ENCODE assay signal across 9 cellular contexts in the genomic region with DNA sequence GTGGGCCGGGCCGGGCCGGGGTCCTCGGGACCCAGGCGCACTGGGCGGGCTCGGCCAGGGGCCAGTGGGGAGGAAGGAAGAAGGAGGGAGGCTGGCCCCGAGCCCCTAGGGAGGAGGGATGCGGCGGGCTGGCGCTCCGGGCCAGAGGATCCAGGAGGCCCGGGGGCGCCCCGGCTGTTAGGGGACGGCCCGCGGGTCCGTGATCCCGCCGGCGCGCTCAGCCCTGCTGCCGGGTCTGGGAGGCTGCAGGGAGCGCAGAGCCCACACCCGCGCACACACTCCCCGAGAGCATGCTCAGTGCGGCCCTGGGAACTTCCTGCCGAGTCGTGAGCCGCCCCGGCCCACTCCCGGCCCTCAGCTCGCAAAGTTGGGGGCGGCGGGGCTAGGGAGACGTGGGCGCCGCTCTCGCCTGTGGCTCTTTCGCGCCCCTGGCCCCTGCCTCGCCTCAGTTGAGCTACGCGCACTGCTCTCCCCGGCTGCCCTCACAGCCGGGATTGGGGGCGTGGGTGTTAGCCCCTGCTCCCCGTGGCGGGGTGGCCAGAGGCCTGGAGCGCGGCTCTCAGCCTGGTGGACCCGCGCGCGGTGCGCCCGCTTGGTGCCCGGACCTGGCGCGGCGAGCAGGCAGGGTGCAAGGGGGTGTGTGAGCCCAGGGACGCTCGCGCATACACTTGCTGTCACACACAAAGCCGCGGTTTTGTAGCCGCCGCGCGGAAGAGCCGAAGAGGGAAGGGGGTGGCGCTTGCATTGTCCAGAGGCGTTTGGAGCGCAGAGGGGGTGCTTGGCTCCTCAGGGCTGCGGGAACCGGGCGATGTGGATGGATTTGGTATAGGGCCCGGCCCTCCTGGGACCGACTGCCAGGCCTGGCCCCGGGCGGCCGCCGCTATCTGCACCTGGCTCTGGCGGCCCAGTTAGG.
A peak's percentile ranks its signal among the peaks of the same experiment; 100 is the strongest.
DNase-seq lines count a peak whose midpoint lies in the region; ATAC-seq, FAIRE-seq and TF ChIP-seq lines count a peak whose summit lies in the region.
"Had no signal": no experiment of that assay in that cellular context is flagged by ENCODE, and none has a peak within 500 bp of the region (broad histone marks: within the 10 kb centered on the region; RNA-seq: fewer than 3 reads in every experiment).

No MANE protein-coding gene starts in this region.

- no peaks in the 10 kb centered on the region for H3K9me3 Mint-ChIP-seq in activated naive CD4-positive, alpha-beta T cell treated with anti-CD3 and anti-CD28 coated beads, Interleukin-2, amount 50 U/mL, for 24 hours

- TF ChIP-seq CTCF in pancreas (IDR thresholded peaks at IDR 0.05) (no peak), upper lobe of right lung (IDR thresholded peaks at IDR 0.05) (no peak)

- peaks cover 35 to 61% (median 51%) of the 10 kb centered on the region in 11 experiments; a peak in 21 of 22 replicates for H4K20me1 ChIP-seq in BLaER1 treated with 17β-estradiol and CSF1 and Interleukin-3, amounts not matched to agents 10 nM and 100 nM

- H3K36me3 Mint-ChIP-seq in activated naive CD4-positive, alpha-beta T cell treated with anti-CD3 and anti-CD28 coated beads, Interleukin-2, amount 50 U/mL, for 24 hours = no peaks in the 10 kb centered on the region

- H3K4me3 Mint-ChIP-seq in activated naive CD4-positive, alpha-beta T cell treated with anti-CD3 and anti-CD28 coated beads, Interleukin-2, amount 50 U/mL, for 24 hours = peak overlapping the region; percentile 86

- FAIRE-seq in GM19239 (lab: Jason Lieb, UNC) = no peak
- no peak for FAIRE-seq in pancreas (lab: Jason Lieb, UNC)
- FAIRE-seq: colon had no signal

- H3K4me2 ChIP-seq in BLaER1 treated with 17β-estradiol and CSF1 and Interleukin-3, amounts not matched to agents 10 nM and 100 nM = peak overlapping the region; percentile 76 to 96 (median 93)

- peaks cover 55 to 79% (median 75%) of the 10 kb centered on the region in 10 experiments for H3K4me1 ChIP-seq in BLaER1 treated with 17β-estradiol and CSF1 and Interleukin-3, amounts not matched to agents 10 nM and 100 nM
- H3K4me1 ChIP-seq in pancreas (peaks cover 23 to 45% (median 37%) of the 10 kb centered on the region in 3 donors), upper lobe of right lung (peaks cover 38% of the 10 kb centered on the region)

- peaks cover 0 to 14% (median 3%) of the 10 kb centered on the region in 11 experiments; a peak in 6 of 22 replicates for H3K36me3 ChIP-seq in BLaER1 treated with 17β-estradiol and CSF1 and Interleukin-3, amounts not matched to agents 10 nM and 100 nM
- H3K36me3 ChIP-seq in pancreas (no peaks in the 10 kb centered on the region), upper lobe of right lung (no peaks in the 10 kb centered on the region)

- no peaks in the 10 kb centered on the region for H3K27me3 Mint-ChIP-seq in activated naive CD4-positive, alpha-beta T cell treated with anti-CD3 and anti-CD28 coated beads, Interleukin-2, amount 50 U/mL, for 24 hours

- peak; percentile 52 for TF ChIP-seq POLR2A in Raji (IDR thresholded peaks at IDR 0.05; ENCODE audit: insufficient read depth, low read depth, low read length)

- DNase-seq in GM19239 (ENCODE audit: insufficient read length, low spot score) (peak; percentile 79), head of caudate nucleus (peak in 41 of 42 donors; percentile 35 to 87 (median 73)), pancreas (peak; percentile 54 to 85 (median 64)), upper lobe of right lung (peak; percentile 85)

- H3K4me3 ChIP-seq in BLaER1 treated with 17β-estradiol and CSF1 and Interleukin-3, amounts not matched to agents 10 nM and 100 nM = peak overlapping the region; percentile 89 to 99 (median 98)
- H3K4me3 ChIP-seq in pancreas (peak overlapping the region; percentile 81 to 99 (median 92)), upper lobe of right lung (peak overlapping the region; percentile 98)

- intact Hi-C loops in head of caudate nucleus (cut with DNase I) (loop anchor here (5.0 kb wide), 1 partner anchor 796 kb away; a partner anchor contains a TSS), pancreas (cut with DNase I) (loop anchor here in 2 of 3 donors (5.0 to 10.0 kb wide), 3 partner anchors 81 to 324 kb away; no protein-coding TSS in a partner anchor), upper lobe of right lung (cut with DNase I) (loop anchor here (10.0 kb wide), 1 partner anchor 74 kb away; no protein-coding TSS in a partner anchor)

- H3K4me1 Mint-ChIP-seq in activated naive CD4-positive, alpha-beta T cell treated with anti-CD3 and anti-CD28 coated beads, Interleukin-2, amount 50 U/mL, for 24 hours = peaks cover 61% of the 10 kb centered on the region

- ATAC-seq in HG03442 (IDR thresholded peaks at IDR 0.05; ENCODE audit: unreplicated experiment) = peak; percentile 50
- ATAC-seq in pancreas = peak; percentile 51 to 70 (median 66)
- ATAC-seq in upper lobe of right lung = peak; percentile 79

- no peaks in the 10 kb centered on the region for H3K27me3 ChIP-seq in BLaER1 treated with 17β-estradiol and CSF1 and Interleukin-3, amounts not matched to agents 10 nM and 100 nM
- H3K27me3 ChIP-seq in pancreas (no peaks in the 10 kb centered on the region), upper lobe of right lung (no peaks in the 10 kb centered on the region)

- peak overlapping the region; percentile 90 to 97 (median 94) for H3K9ac ChIP-seq in BLaER1 treated with 17β-estradiol and CSF1 and Interleukin-3, amounts not matched to agents 10 nM and 100 nM

- H3K27ac ChIP-seq in BLaER1 treated with 17β-estradiol and CSF1 and Interleukin-3, amounts not matched to agents 10 nM and 100 nM = peak overlapping the region; percentile 74 to 95 (median 90)
- H3K27ac ChIP-seq in pancreas (peak overlapping the region; percentile 85 to 95 (median 90)), upper lobe of right lung (peak overlapping the region; percentile 86)

- no peaks in the 10 kb centered on the region for H3K9me3 ChIP-seq in BLaER1 treated with 17β-estradiol and CSF1 and Interleukin-3, amounts not matched to agents 10 nM and 100 nM (replicated peaks in 1 of 11)
- H3K9me3 ChIP-seq in pancreas (no peaks in the 10 kb centered on the region), upper lobe of right lung (no peaks in the 10 kb centered on the region)

- 0 to 1% methylated on average over 69 to 86 of the region's 86 CpGs for WGBS in pancreas, 2 donors

- H3K27ac Mint-ChIP-seq in activated naive CD4-positive, alpha-beta T cell treated with anti-CD3 and anti-CD28 coated beads, Interleukin-2, amount 50 U/mL, for 24 hours = no peak overlapping the region

Comparison
In these comparisons a context has a peak if more than half of its experiments do, and no peak if none do; other contexts are left out.
1. Peak in every context shown above with its lines: DNase-seq, ATAC-seq, H3K4me3 ChIP-seq and H3K27ac ChIP-seq.